24 cellular contexts compared by ENCODE assay signal in the genomic region with DNA sequence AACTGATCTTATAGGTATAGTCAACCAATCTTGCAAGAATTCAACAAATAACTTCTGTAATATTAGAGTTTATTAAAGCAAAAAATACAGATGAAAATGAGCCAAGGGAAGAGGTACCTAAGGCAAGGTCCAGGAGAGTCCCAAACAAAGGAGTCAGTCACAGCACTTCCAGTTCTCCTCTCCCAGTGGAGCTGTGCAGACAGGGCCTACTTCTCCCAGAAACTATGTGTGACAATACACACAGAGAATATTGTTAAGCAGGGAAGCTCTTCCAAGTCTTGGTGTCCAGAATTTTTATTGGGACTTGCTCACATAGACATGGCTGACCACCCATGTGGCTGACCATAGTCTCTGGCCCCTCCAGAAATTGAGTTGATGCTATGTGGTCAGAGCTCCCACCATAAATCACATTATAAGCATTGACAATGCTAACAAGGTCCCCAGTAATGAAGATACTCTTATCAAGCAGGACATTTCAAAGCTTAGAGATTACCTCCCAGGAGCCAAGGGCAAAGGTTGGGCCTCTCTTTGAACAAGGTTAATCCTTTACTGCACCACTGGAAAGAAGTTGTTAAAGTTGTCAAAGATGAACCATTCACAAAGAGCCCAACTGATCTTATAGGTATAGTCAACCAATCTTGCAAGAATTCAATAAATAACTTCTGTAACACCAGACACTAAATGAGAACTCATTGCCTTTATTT. TPM values are rescaled to one million over a fixed set of nuclear protein-coding genes. Genes with fewer than 3 reads are reported as not detected.
"Had no signal": no experiment of that assay in that cellular context is flagged by ENCODE, and none has a peak within 500 bp of the region (broad histone marks: within the 10 kb centered on the region; RNA-seq: fewer than 3 reads in every experiment).

No MANE protein-coding gene starts in this region.

- H3K4me1 ChIP-seq: sigmoid colon had no signal

- H3K9me3 Mint-ChIP-seq: dendritic cell treated with granulocyte-macrophage colony-stimulating factor and Interleukin-4, amounts not matched to agents 40 ng/mL and 50 ng/mL, for 4 days; effector memory CD8-positive, alpha-beta T cell; immature natural killer cell; naive thymus-derived CD8-positive, alpha-beta T cell had no signal

- H3K27ac Mint-ChIP-seq: dendritic cell treated with granulocyte-macrophage colony-stimulating factor and Interleukin-4, amounts not matched to agents 40 ng/mL and 50 ng/mL, for 4 days had no signal

- H3K4me3 ChIP-seq: heart right ventricle, sigmoid colon, skin epidermis, stomach, thoracic aorta, transverse colon had no signal

- H3K9me3 ChIP-seq: heart right ventricle, neutrophil, sigmoid colon, stomach, thoracic aorta, transverse colon had no signal

- H3K27me3 Mint-ChIP-seq: dendritic cell treated with granulocyte-macrophage colony-stimulating factor and Interleukin-4, amounts not matched to agents 40 ng/mL and 50 ng/mL, for 4 days; effector memory CD8-positive, alpha-beta T cell; naive thymus-derived CD8-positive, alpha-beta T cell had no signal

- ATAC-seq: effector memory CD8-positive, alpha-beta T cell; heart right ventricle; left ventricle myocardium superior; naive thymus-derived CD8-positive, alpha-beta T cell had no signal

- H3K27me3 ChIP-seq: neutrophil, sigmoid colon, stomach, transverse colon had no signal

- H3K36me3 Mint-ChIP-seq: immature natural killer cell; naive thymus-derived CD8-positive, alpha-beta T cell had no signal

- DNase-seq: cerebellar nuclear complex; effector memory CD8-positive, alpha-beta T cell; heart right ventricle; immature natural killer cell; left ventricle myocardium superior; naive thymus-derived CD8-positive, alpha-beta T cell; sigmoid colon; stimulated activated CD4-positive, alpha-beta T cell treated with anti-CD3 and anti-CD28 coated beads, Interleukin-12 subunit alpha, Interleukin-12 subunit beta, amount 100 ng/mL, for 4 hours; stimulated activated naive CD4-positive, alpha-beta T cell; stomach; substantia nigra; transverse colon had no signal

- H3K27ac ChIP-seq: heart right ventricle, neutrophil, sigmoid colon, skin epidermis, stomach, thoracic aorta, transverse colon had no signal

- H3K36me3 ChIP-seq: heart right ventricle, neutrophil, sigmoid colon, stomach, thoracic aorta, transverse colon had no signal

- H3K4me3 Mint-ChIP-seq: dendritic cell treated with granulocyte-macrophage colony-stimulating factor and Interleukin-4, amounts not matched to agents 40 ng/mL and 50 ng/mL, for 4 days; effector memory CD8-positive, alpha-beta T cell; immature natural killer cell; naive thymus-derived CD8-positive, alpha-beta T cell had no signal

RNA-seq across cellular contexts. Expression of a gene that starts 3.5 kb away (rescaled TPM):
- total RNA-seq: epithelial cell of proximal tubule, frontal cortex, glomerular endothelial cell, lung microvascular endothelial cell, osteoblast, pulmonary artery endothelial cell had no signal
- polyA plus RNA-seq: keratinocyte, neural cell had no signal

RNA-seq across cellular contexts. Expression of a gene that starts 18.8 kb away (rescaled TPM):
- total RNA-seq: epithelial cell of proximal tubule; frontal cortex; glomerular endothelial cell; lung microvascular endothelial cell; naive thymus-derived CD8-positive, alpha-beta T cell; osteoblast; pulmonary artery endothelial cell had no signal
- polyA plus RNA-seq: keratinocyte; naive thymus-derived CD8-positive, alpha-beta T cell; neural cell had no signal
